In genomic region chr10:22309180-22310000, GRCh38 we compare ENCODE assay signal across 1 cellular context.
A peak's percentile ranks its signal among the peaks of the same experiment; 100 is the strongest.
TF ChIP-seq lines count a peak whose summit lies in the region.

No MANE protein-coding gene starts in this region.

TF ChIP-seq in HEK293T, 16 proteins besides CTCF, POLR2A, EP300 and RAD21:
- TF ChIP-seq PKNOX1 (IDR thresholded peaks at IDR 0.05) (peak; percentile 84), CTBP1 (IDR thresholded peaks at IDR 0.05; ENCODE audit: borderline replicate concordance) (peak; percentile 61; the same call in 1 of the 2 replicates), SUZ12 (IDR thresholded peaks at IDR 0.05) (no peak), ZNF384 (IDR thresholded peaks at IDR 0.05) (peak; percentile 89), ARNT (IDR thresholded peaks at IDR 0.05) (no peak), ELF4 (IDR thresholded peaks at IDR 0.05) (no peak)
